Comparison of ENCODE assay signal across 3 cellular contexts in genomic region chr1:224041032-224041431, GRCh38.
TF ChIP-seq lines count a peak whose summit lies in the region.

No MANE protein-coding gene starts in this region.

TF ChIP-seq in SK-N-SH treated with all-trans-retinoic acid at 6 μM for 48 hours, 23 proteins besides CTCF, POLR2A, EP300 and RAD21 (continued from another document):
- TF ChIP-seq TCF4 (CRISPR knock-in tag; IDR thresholded peaks at IDR 0.05; ENCODE audit: borderline replicate concordance) (no peak), SNAI2 (CRISPR knock-in tag; IDR thresholded peaks at IDR 0.05) (no peak), BACH2 (CRISPR knock-in tag; IDR thresholded peaks at IDR 0.05; ENCODE audit: borderline replicate concordance) (no peak), ISL1 (CRISPR knock-in tag; IDR thresholded peaks at IDR 0.05) (no peak)

TF ChIP-seq in SK-N-SH, 30 proteins besides CTCF, POLR2A, EP300 and RAD21 (continued from another document):
- TF ChIP-seq RXRA (IDR thresholded peaks at IDR 0.05; ENCODE audit: borderline replicate concordance, low read depth) (no peak), GATA2 (CRISPR knock-in tag; IDR thresholded peaks at IDR 0.05) (no peak), ZBTB33 (IDR thresholded peaks at IDR 0.05; ENCODE audit: borderline replicate concordance, low read depth) (no peak), CHD2 (IDR thresholded peaks at IDR 0.05; ENCODE audit: low read length, partially characterized antibody) (no peak), IRF3 (IDR thresholded peaks at IDR 0.05; ENCODE audit: low read depth, low read length) (no peak), MEF2A (IDR thresholded peaks at IDR 0.05; ENCODE audit: borderline replicate concordance, low read depth) (no peak), FOXJ3 (CRISPR knock-in tag; IDR thresholded peaks at IDR 0.05) (no peak), TEAD4 (IDR thresholded peaks at IDR 0.05; ENCODE audit: borderline replicate concordance, insufficient read depth) (no peak)
TF ChIP-seq in SK-N-SH: peak in this region for 0.

TF ChIP-seq in K562, 482 proteins besides CTCF, POLR2A, EP300 and RAD21:
- TF ChIP-seq ZNF512 (tag; IDR thresholded peaks at IDR 0.05) (0 out of 2 replicates have a peak, but pooled peaks have one; percentile 30), TAF1 (IDR thresholded peaks at IDR 0.05; ENCODE audit: control insufficient read depth, extremely low read depth, insufficient read depth, low read length, severe bottlenecking) (no peak), ATF1 (CRISPR knock-in tag; IDR thresholded peaks at IDR 0.05) (no peak), ATF1 (tag; IDR thresholded peaks at IDR 0.05) (no peak)
TF ChIP-seq in K562: peak in this region for 1.
